In the genomic region with DNA sequence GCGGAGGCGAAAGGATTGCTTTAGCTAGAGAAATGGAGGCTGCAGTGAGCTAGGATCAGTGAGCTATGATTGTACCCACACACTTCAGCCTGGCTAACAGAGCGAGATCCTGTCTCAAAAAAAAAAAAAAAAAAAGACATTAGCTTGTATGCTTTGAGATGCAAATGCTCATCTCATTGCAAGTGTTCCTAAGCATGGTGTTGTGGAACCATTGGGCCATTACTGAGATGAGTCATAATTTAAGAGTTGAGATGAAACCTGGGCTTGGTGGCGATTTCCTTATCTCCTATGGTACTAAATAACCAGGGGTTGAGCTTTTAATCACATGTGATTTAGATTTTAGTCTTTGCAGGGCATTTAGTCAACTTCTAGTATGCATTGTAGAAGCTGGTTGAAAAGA, we compare ENCODE assay signal across 8 cellular contexts. TPM values are rescaled to one million over a fixed set of nuclear protein-coding genes. Genes with fewer than 3 reads are reported as not detected.
DNase-seq lines count a peak whose midpoint lies in the region; ATAC-seq and TF ChIP-seq lines count a peak whose summit lies in the region.

No MANE protein-coding gene starts in this region.

- H3K9me3 ChIP-seq in IMR-90 (ENCODE audit: control insufficient read depth, insufficient read depth, low read length), result no peaks in the 10 kb centered on the region
- H3K9me3 ChIP-seq in right cardiac atrium (ENCODE audit: control insufficient read depth, low read length), result no peaks in the 10 kb centered on the region

- in situ Hi-C loops in IMR-90 (cut with MboI; ENCODE audit: low sequenced_read_pairs), result no loop called here

- no peak overlapping the region for H3K23ac ChIP-seq in IMR-90 (ENCODE audit: low read depth, low read length)

- no peak overlapping the region for H2AK9ac ChIP-seq in IMR-90 (replicated peaks; ENCODE audit: low read depth, low read length, poor library complexity)

- WGBS in IMR-90 (ENCODE audit: extremely low coverage in 2 of 2, insufficient read length in 1 of 2), 2 experiments, result no CpG with 5 or more reads among the region's 4 CpGs
- 88% methylated on average over 4 of the region's 4 CpGs for WGBS in right cardiac atrium

- no peak overlapping the region for H2BK15ac ChIP-seq in IMR-90 (ENCODE audit: low read depth, low read length)

- no peak overlapping the region for H2AK5ac ChIP-seq in IMR-90 (ENCODE audit: low read depth, low read length)

- peak overlapping the region; percentile 39; the same call in 1 of the 2 replicates for H3K4me2 ChIP-seq in IMR-90 (ENCODE audit: low read depth, low read length)

- H3K27me3 ChIP-seq in IMR-90 (ENCODE audit: control insufficient read depth, insufficient read depth, low read length), result no peaks in the 10 kb centered on the region
- no peaks in the 10 kb centered on the region for H3K27me3 ChIP-seq in right cardiac atrium (ENCODE audit: control insufficient read depth, insufficient read depth)

- H3K4me3 ChIP-seq in IMR-90 (ENCODE audit: insufficient read depth, low read depth, low read length) (no peak overlapping the region), right cardiac atrium (ENCODE audit: low read length) (no peak overlapping the region)

- no peak for TF ChIP-seq RAD21 in IMR-90 (IDR thresholded peaks at IDR 0.05; ENCODE audit: low read length)

- dilution Hi-C loops in IMR-90 (cut with HindIII; ENCODE audit: low sequenced_read_pairs, unreplicated experiment), result no loop called here

- H2BK120ac ChIP-seq in IMR-90 (ENCODE audit: low read depth, low read length), result no peak overlapping the region

- H3K18ac ChIP-seq in IMR-90 (ENCODE audit: low read depth, low read length), result no peak overlapping the region

- ATAC-seq in GM21367 (IDR thresholded peaks at IDR 0.05; ENCODE audit: unreplicated experiment) (peak; percentile 30), IMR-90 (ENCODE audit: low read depth) (no peak), sciatic nerve (no peak), right cardiac atrium (no peak)

- H3K56ac ChIP-seq in IMR-90 (ENCODE audit: extremely low read depth, insufficient read depth, low read length), result no peak overlapping the region

- POLR2A ChIA-PET in IMR-90 (lab: Charles Lee; ENCODE audit: unreplicated experiment), result interaction anchor here (0.6 to 1.5 kb wide), 4 partner anchors 11 to 217 kb away, joined by 3 to 12 read pairs (median 4); partner anchors contain the start of genes PJVK and PRKRA

- peaks cover 28% of the 10 kb centered on the region for H4K20me1 ChIP-seq in IMR-90 (ENCODE audit: insufficient read depth, low read length)

- H2AFZ ChIP-seq in IMR-90 (replicated peaks; ENCODE audit: low read length, poor library complexity), result no peak overlapping the region

- H3K27ac ChIP-seq in IMR-90 (ENCODE audit: insufficient read depth, low read length), result no peak overlapping the region
- no peak overlapping the region for H3K27ac ChIP-seq in right cardiac atrium (ENCODE audit: low read length)

- intact Hi-C loops in IMR-90 (cut with micrococcal nuclease), result no loop called here
- intact Hi-C loops in sciatic nerve (cut with DNase I), result no loop called here
- intact Hi-C loops in right cardiac atrium (cut with DNase I), result no loop called here

- no peak overlapping the region for H3K4ac ChIP-seq in IMR-90 (ENCODE audit: low read depth, low read length)

- no TSS peak for BruUV-seq in IMR-90 (replicated peaks; lab: Mats Ljungman, UMichigan)

- DNase-seq in Daoy (ENCODE audit: low read depth) (peak; percentile 7), IMR-90 (no peak), germinal center (ENCODE audit: low spot score) (peak; percentile 48), sciatic nerve (ENCODE audit: low spot score) (no peak), HK-2 (ENCODE audit: unreplicated experiment) (no peak), NCI-H524 (lab: John Stamatoyannopoulos, UW) (no peak), right cardiac atrium (no peak)

- H3K79me1 ChIP-seq in IMR-90 (ENCODE audit: low read depth in 1 of 2, low read length in 2 of 2), result peaks cover 22 to 57% of the 10 kb centered on the region in 2 experiments

- no peak overlapping the region for H4K91ac ChIP-seq in IMR-90 (ENCODE audit: insufficient read depth, low read depth, low read length)

- H3K4me1 ChIP-seq in IMR-90 (ENCODE audit: control insufficient read depth, insufficient read depth, low read length) (peaks cover 8% of the 10 kb centered on the region), right cardiac atrium (ENCODE audit: control insufficient read depth, insufficient read depth, low read length) (peaks cover 11% of the 10 kb centered on the region)

- no peak overlapping the region for H3K14ac ChIP-seq in IMR-90 (replicated peaks; ENCODE audit: low read depth, low read length)

- H4K5ac ChIP-seq in IMR-90 (ENCODE audit: low read depth, low read length), result no peak overlapping the region

- H4K8ac ChIP-seq in IMR-90 (ENCODE audit: low read depth in 2 of 2, low read length in 2 of 2), result no peak overlapping the region

- H3K9ac ChIP-seq in IMR-90 (ENCODE audit: low read depth, low read length), result no peak overlapping the region

- CTCF ChIA-PET in IMR-90 (lab: Yijun Ruan, JAX), result interaction anchor here (1.1 kb wide), 1 partner anchor 370 kb away, joined by 3 read pairs; the partner anchor contains the start of gene RBM45

- no peak for TF ChIP-seq POLR2A in IMR-90 (IDR thresholded peaks at IDR 0.05; ENCODE audit: low read depth, low read length)

- TF ChIP-seq CTCF in IMR-90 (conservative IDR thresholded peaks at IDR 0.05; ENCODE audit: low read depth, low read length), result no peak

- no peak overlapping the region for H2BK20ac ChIP-seq in IMR-90 (ENCODE audit: low read depth, low read length)

- peaks cover 10% of the 10 kb centered on the region for H3K9me1 ChIP-seq in IMR-90 (ENCODE audit: insufficient read depth, low read length)

- H3K36me3 ChIP-seq in IMR-90 (ENCODE audit: control insufficient read depth, insufficient read depth, low read length), result no peaks in the 10 kb centered on the region

- no peak overlapping the region for H2BK5ac ChIP-seq in IMR-90 (ENCODE audit: low read depth, low read length, poor library complexity, severe bottlenecking)

TF ChIP-seq in IMR-90, 13 proteins besides CTCF, POLR2A, EP300 and RAD21:
- TF ChIP-seq NFE2L2 (IDR thresholded peaks at IDR 0.05; ENCODE audit: low read depth, low read length) (no peak), RFX5 (IDR thresholded peaks at IDR 0.05; ENCODE audit: low read depth, low read length) (no peak)

RNA-seq across cellular contexts. Expression of gene PLEKHA3, which starts 2.2 kb away (rescaled TPM):
- total RNA-seq in Daoy (2014; rRNA removed; shearing (Covaris generic)), result 7.9 and 11.7 TPM in 2 replicates
- total RNA-seq in IMR-90 (2012; rRNA removed) (3.9 and 5.0 TPM in 2 replicates), sciatic nerve (34.1 TPM), right cardiac atrium (10 to 100 TPM; 44.5 to 69.9 (median 47.3) TPM)
- polyA plus RNA-seq in IMR-90 (2012; rRNA removed) (5.5 and 9.6 TPM in 2 replicates), right cardiac atrium (5.3 TPM)
- 0.99 and 1.9 TPM in 2 replicates for polyA plus RNA-seq in IMR-90 (2012; cell fraction: cytosol; rRNA removed)
- polyA plus RNA-seq in IMR-90 (2012; cell fraction: nucleus; rRNA removed; ENCODE audit: low replicate concordance), result 0.47 and 3.1 TPM in 2 replicates

RNA-seq across cellular contexts. Expression of gene FKBP7, which starts 4.0 kb away (rescaled TPM):
- 29.0 and 43.0 TPM in 2 replicates for total RNA-seq in Daoy (2014; rRNA removed; shearing (Covaris generic))
- total RNA-seq in IMR-90 (2012; rRNA removed) (32.6 and 36.9 TPM in 2 replicates), sciatic nerve (25.3 TPM), right cardiac atrium (10 to 100 TPM; 10.7 to 15.6 (median 12.8) TPM)
- polyA plus RNA-seq in IMR-90 (2012; rRNA removed) (51.0 and 53.3 TPM in 2 replicates), right cardiac atrium (11.7 TPM)
- polyA plus RNA-seq in IMR-90 (2012; cell fraction: cytosol; rRNA removed), result 8.0 and 13.7 TPM in 2 replicates
- 1.3 and 11.6 TPM in 2 replicates for polyA plus RNA-seq in IMR-90 (2012; cell fraction: nucleus; rRNA removed; ENCODE audit: low replicate concordance)

RNA-seq across cellular contexts. Expression of gene PJVK, which starts 31.3 kb away (rescaled TPM):
- total RNA-seq in Daoy (2014; rRNA removed; shearing (Covaris generic)), result 2.1 TPM in 1 of 2 replicates, not detected in the other
- 0.28 and 0.72 TPM in 2 replicates for total RNA-seq in IMR-90 (2012; rRNA removed)
- polyA plus RNA-seq in IMR-90 (2012; rRNA removed), result 1.9 and 2.4 TPM in 2 replicates
- 0.04 and 0.09 TPM in 2 replicates for polyA plus RNA-seq in IMR-90 (2012; cell fraction: cytosol; rRNA removed)
- 2.8 and 24.7 TPM in 2 replicates for polyA plus RNA-seq in IMR-90 (2012; cell fraction: nucleus; rRNA removed; ENCODE audit: low replicate concordance)
- 7.2 TPM for total RNA-seq in sciatic nerve
- total RNA-seq in right cardiac atrium, result 1 to 10 TPM; 1.9 to 2.4 (median 2.0) TPM
- polyA plus RNA-seq in right cardiac atrium, result 2.0 TPM

RNA-seq across cellular contexts. Expression of gene PRKRA, which starts 31.5 kb away (rescaled TPM):
- total RNA-seq in Daoy (2014; rRNA removed; shearing (Covaris generic)), result 27.7 and 32.8 TPM in 2 replicates
- total RNA-seq in IMR-90 (2012; rRNA removed), result 53.6 and 55.5 TPM in 2 replicates
- 39.5 and 41.7 TPM in 2 replicates for polyA plus RNA-seq in IMR-90 (2012; rRNA removed)
- polyA plus RNA-seq in IMR-90 (2012; cell fraction: cytosol; rRNA removed), result 9.7 and 29.0 TPM in 2 replicates
- polyA plus RNA-seq in IMR-90 (2012; cell fraction: nucleus; rRNA removed; ENCODE audit: low replicate concordance), result 29.1 and 41.4 TPM in 2 replicates
- 45.4 TPM for total RNA-seq in sciatic nerve
- 10 to 100 TPM; 36.6 to 43.9 (median 37.8) TPM for total RNA-seq in right cardiac atrium
- polyA plus RNA-seq in right cardiac atrium, result 35.5 TPM

Comparison
In these comparisons a context has a peak if more than half of its experiments do, and no peak if none do; other contexts are left out.
1. DNase-seq: peak in Daoy (single experiment) and germinal center (single experiment); none in IMR-90 (single experiment), sciatic nerve (single experiment), HK-2 (single experiment), NCI-H524 (0 of 2) and right cardiac atrium (0 of 3).